1 cellular context compared by ENCODE assay signal in genomic region chr19:38844093-38844686, GRCh38.
TF ChIP-seq lines count a peak whose summit lies in the region.

No MANE protein-coding gene starts in this region.

TF ChIP-seq in A549, 52 proteins besides CTCF, POLR2A, EP300 and RAD21:
- TF ChIP-seq TP53 (CRISPR knock-in tag; IDR thresholded peaks at IDR 0.05) (peak; percentile 4; the same call in 1 of the 2 replicates), GATA3 (IDR thresholded peaks at IDR 0.05; ENCODE audit: borderline replicate concordance) (no peak), MYC (IDR thresholded peaks at IDR 0.05; ENCODE audit: borderline replicate concordance, low read length) (no peak), TFCP2L1 (CRISPR knock-in tag; IDR thresholded peaks at IDR 0.05) (peak; percentile 32; the same call in 1 of the 2 replicates), ESRRA (IDR thresholded peaks at IDR 0.05; ENCODE audit: borderline replicate concordance, low read length) (no peak), JUN (IDR thresholded peaks at IDR 0.05) (peak in 1 of 2 experiments; percentile 9; a peak in 1 of 5 replicates), MAZ (IDR thresholded peaks at IDR 0.05; ENCODE audit: borderline replicate concordance, low read depth, low read length) (no peak), POLR2AphosphoS2 (conservative IDR thresholded peaks at IDR 0.05; ENCODE audit: low read length) (peak; percentile 71)
- TF ChIP-seq, protein P1, sequence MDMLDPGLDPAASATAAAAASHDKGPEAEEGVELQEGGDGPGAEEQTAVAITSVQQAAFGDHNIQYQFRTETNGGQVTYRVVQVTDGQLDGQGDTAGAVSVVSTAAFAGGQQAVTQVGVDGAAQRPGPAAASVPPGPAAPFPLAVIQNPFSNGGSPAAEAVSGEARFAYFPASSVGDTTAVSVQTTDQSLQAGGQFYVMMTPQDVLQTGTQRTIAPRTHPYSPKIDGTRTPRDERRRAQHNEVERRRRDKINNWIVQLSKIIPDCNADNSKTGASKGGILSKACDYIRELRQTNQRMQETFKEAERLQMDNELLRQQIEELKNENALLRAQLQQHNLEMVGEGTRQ (IDR thresholded peaks at IDR 0.05): no peak
TF ChIP-seq in A549: peak in this region for 4.
